In the genomic region with DNA sequence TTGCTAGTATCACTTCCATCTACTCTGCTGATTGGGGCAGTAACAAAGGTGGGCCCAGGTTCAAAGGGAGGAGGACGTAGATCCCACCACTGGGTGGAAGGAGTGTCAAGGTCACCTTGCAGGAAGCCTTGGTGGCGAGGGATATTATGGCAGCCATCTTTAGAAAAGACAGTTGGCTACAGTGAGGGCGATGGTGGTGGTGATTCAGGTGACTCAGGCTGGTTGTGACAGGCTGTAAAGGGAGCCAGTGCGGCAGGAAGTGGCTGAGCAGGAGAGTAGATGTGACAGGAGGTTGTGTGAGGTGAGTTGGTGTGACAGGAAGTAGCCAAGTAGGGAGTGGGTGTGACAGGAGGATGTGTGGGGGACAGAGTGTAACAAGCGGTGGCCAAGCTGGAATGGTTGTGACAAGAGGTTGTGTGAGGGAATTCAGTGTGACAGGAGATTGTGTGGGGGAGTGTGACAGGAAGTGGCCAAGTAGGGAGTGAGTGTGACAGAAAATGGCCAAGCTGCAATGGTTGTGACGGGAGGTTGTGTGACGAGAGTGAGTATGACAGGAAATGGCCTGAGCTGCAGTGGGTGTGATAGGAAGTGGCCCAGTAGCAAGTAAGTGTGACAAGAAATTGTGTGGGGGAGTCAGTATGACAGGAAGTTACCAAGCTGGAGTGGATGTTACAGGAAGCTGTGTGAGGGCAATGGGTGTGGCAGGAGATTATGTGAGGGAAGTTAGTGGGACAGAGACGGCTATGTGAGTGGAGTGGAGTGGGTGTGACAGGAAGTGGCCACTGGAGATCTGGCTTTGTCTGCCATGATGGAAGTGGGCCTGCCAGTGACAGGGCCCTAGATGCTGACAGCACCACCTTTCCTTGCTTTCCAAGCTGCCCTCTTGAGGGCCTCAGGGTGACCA, we compare ENCODE assay signal across 9 cellular contexts. TPM values are rescaled to one million over a fixed set of nuclear protein-coding genes. Genes with fewer than 3 reads are reported as not detected.
DNase-seq lines count a peak whose midpoint lies in the region; FAIRE-seq and TF ChIP-seq lines count a peak whose summit lies in the region.
"Had no signal": no experiment of that assay in that cellular context is flagged by ENCODE, and none has a peak within 500 bp of the region (broad histone marks: within the 10 kb centered on the region; RNA-seq: fewer than 3 reads in every experiment).

No MANE protein-coding gene starts in this region.

- peak overlapping the region; percentile 97 for H3K27ac Mint-ChIP-seq in activated T-helper 2 cell treated with anti-CD3 and anti-CD28 coated beads, Interferon-gamma antibody, Interleukin-2, Interleukin-4, amounts not matched to agents 10 μg/mL and 5 μg/mL and 100 μg/mL, durations not matched to agents 14 hours and 24 hours and 36 hours
- peak overlapping the region; percentile 65 for H3K27ac Mint-ChIP-seq in progenitor cell of endocrine pancreas

- H3K9me3 ChIP-seq in Peyer's patch, result no peaks in the 10 kb centered on the region

- peaks cover 10% of the 10 kb centered on the region for H3K36me3 Mint-ChIP-seq in activated T-helper 2 cell treated with anti-CD3 and anti-CD28 coated beads, Interferon-gamma antibody, Interleukin-2, Interleukin-4, amounts not matched to agents 10 μg/mL and 5 μg/mL and 100 μg/mL, durations not matched to agents 14 hours and 24 hours and 36 hours (ENCODE audit: low read depth)
- no peaks in the 10 kb centered on the region for H3K36me3 Mint-ChIP-seq in progenitor cell of endocrine pancreas (ENCODE audit: insufficient read depth)

- intact Hi-C loops in activated T-helper 2 cell treated with anti-CD3 and anti-CD28 coated beads, Interferon-gamma antibody, Interleukin-2, Interleukin-4, amounts not matched to agents 10 μg/mL and 5 μg/mL and 100 μg/mL, durations not matched to agents 14 hours and 24 hours and 36 hours (cut with micrococcal nuclease), result no loop called here

- peaks cover 3% of the 10 kb centered on the region for H3K27me3 Mint-ChIP-seq in activated T-helper 2 cell treated with anti-CD3 and anti-CD28 coated beads, Interferon-gamma antibody, Interleukin-2, Interleukin-4, amounts not matched to agents 10 μg/mL and 5 μg/mL and 100 μg/mL, durations not matched to agents 14 hours and 24 hours and 36 hours (ENCODE audit: low read depth)
- H3K27me3 Mint-ChIP-seq in progenitor cell of endocrine pancreas, result no peaks in the 10 kb centered on the region

- peaks cover 0 to 9% (median 0%) of the 10 kb centered on the region in 4 donors for H3K4me1 ChIP-seq in Peyer's patch

- TF ChIP-seq POLR2A in Peyer's patch (IDR thresholded peaks at IDR 0.05), result no peak

- H3K36me3 ChIP-seq in Peyer's patch, result no peaks in the 10 kb centered on the region

- H3K4me1 Mint-ChIP-seq in activated T-helper 2 cell treated with anti-CD3 and anti-CD28 coated beads, Interferon-gamma antibody, Interleukin-2, Interleukin-4, amounts not matched to agents 10 μg/mL and 5 μg/mL and 100 μg/mL, durations not matched to agents 14 hours and 24 hours and 36 hours (ENCODE audit: low read depth), result peaks cover 24% of the 10 kb centered on the region
- H3K4me1 Mint-ChIP-seq in progenitor cell of endocrine pancreas (ENCODE audit: low read depth), result peaks cover 41% of the 10 kb centered on the region

- no peaks in the 10 kb centered on the region for H3K27me3 ChIP-seq in Peyer's patch

- peak; percentile 97 for DNase-seq in CMK (ENCODE audit: low read depth)
- DNase-seq in Peyer's patch, result peak in 2 of 3 donors; percentile 62 to 75
- peak; percentile 64 for DNase-seq in activated T-helper 2 cell treated with anti-CD3 and anti-CD28 coated beads, Interferon-gamma antibody, Interleukin-2, Interleukin-4, amounts not matched to agents 10 μg/mL and 5 μg/mL and 100 μg/mL, durations not matched to agents 14 hours and 24 hours and 36 hours (ENCODE audit: low spot score)
- DNase-seq in progenitor cell of endocrine pancreas (ENCODE audit: low spot score, unreplicated experiment), result no peak
- DNase-seq in nucleus accumbens (lab: John Stamatoyannopoulos, UW), result no peak
- DNase-seq in HTR-8/SVneo (ENCODE audit: insufficient read length, low spot score), result no peak
- DNase-seq in midbrain (lab: John Stamatoyannopoulos, UW), result no peak
- no peak for DNase-seq in pons (ENCODE audit: low spot score)

- peak overlapping the region; percentile 17 for H3K4me3 Mint-ChIP-seq in activated T-helper 2 cell treated with anti-CD3 and anti-CD28 coated beads, Interferon-gamma antibody, Interleukin-2, Interleukin-4, amounts not matched to agents 10 μg/mL and 5 μg/mL and 100 μg/mL, durations not matched to agents 14 hours and 24 hours and 36 hours (ENCODE audit: low read depth)
- H3K4me3 Mint-ChIP-seq in progenitor cell of endocrine pancreas (ENCODE audit: low read depth), result no peak overlapping the region

- no peak overlapping the region for H3K4me3 ChIP-seq in Peyer's patch
- H3K4me3 ChIP-seq: skin epidermis had no signal

- no peak for FAIRE-seq in HTR-8/SVneo (lab: Jason Lieb, UNC)

- TF ChIP-seq CTCF in Peyer's patch (IDR thresholded peaks at IDR 0.05) (no peak), progenitor cell of endocrine pancreas (IDR thresholded peaks at IDR 0.05; ENCODE audit: unreplicated experiment) (no peak)

- H3K9me3 Mint-ChIP-seq in activated T-helper 2 cell treated with anti-CD3 and anti-CD28 coated beads, Interferon-gamma antibody, Interleukin-2, Interleukin-4, amounts not matched to agents 10 μg/mL and 5 μg/mL and 100 μg/mL, durations not matched to agents 14 hours and 24 hours and 36 hours, result peaks cover 14% of the 10 kb centered on the region
- no peaks in the 10 kb centered on the region for H3K9me3 Mint-ChIP-seq in progenitor cell of endocrine pancreas (ENCODE audit: low read depth)

- H3K27ac ChIP-seq in Peyer's patch, result peak overlapping the region; percentile 6 to 70 (median 56)

RNA-seq across cellular contexts. Expression of a gene that starts 22.9 kb away (rescaled TPM):
- total RNA-seq in Peyer's patch (under 1 TPM in 1 of 4 donors, not detected in 3; 0.28 TPM), progenitor cell of endocrine pancreas (49.6 and 58.1 TPM in 2 replicates)
- total RNA-seq in activated T-helper 2 cell treated with anti-CD3 and anti-CD28 coated beads, Interferon-gamma antibody, Interleukin-2, Interleukin-4, amounts not matched to agents 10 μg/mL and 5 μg/mL and 100 μg/mL, durations not matched to agents 14 hours and 24 hours and 36 hours, result not detected in 2 replicates

Comparison
In these comparisons a context has a peak if more than half of its experiments do, and no peak if none do; other contexts are left out.
1. DNase-seq: peak in CMK (single experiment), Peyer's patch (2 of 3) and activated T-helper 2 cell treated with anti-CD3 and anti-CD28 coated beads, Interferon-gamma antibody, Interleukin-2, Interleukin-4, amounts not matched to agents 10 μg/mL and 5 μg/mL and 100 μg/mL, durations not matched to agents 14 hours and 24 hours and 36 hours (single experiment); none in progenitor cell of endocrine pancreas (single experiment), nucleus accumbens (0 of 56), HTR-8/SVneo (single experiment), midbrain (single experiment) and pons (single experiment).
2. RNA of a gene that starts 22.9 kb away (total RNA-seq): 49.6 to 58.1 TPM in progenitor cell of endocrine pancreas; 0.28 TPM in Peyer's patch and not detected in activated T-helper 2 cell treated with anti-CD3 and anti-CD28 coated beads, Interferon-gamma antibody, Interleukin-2, Interleukin-4, amounts not matched to agents 10 μg/mL and 5 μg/mL and 100 μg/mL, durations not matched to agents 14 hours and 24 hours and 36 hours; every median in the first group is over 10 times any median in the second.